30 cellular contexts compared by ENCODE assay signal in the genomic region with DNA sequence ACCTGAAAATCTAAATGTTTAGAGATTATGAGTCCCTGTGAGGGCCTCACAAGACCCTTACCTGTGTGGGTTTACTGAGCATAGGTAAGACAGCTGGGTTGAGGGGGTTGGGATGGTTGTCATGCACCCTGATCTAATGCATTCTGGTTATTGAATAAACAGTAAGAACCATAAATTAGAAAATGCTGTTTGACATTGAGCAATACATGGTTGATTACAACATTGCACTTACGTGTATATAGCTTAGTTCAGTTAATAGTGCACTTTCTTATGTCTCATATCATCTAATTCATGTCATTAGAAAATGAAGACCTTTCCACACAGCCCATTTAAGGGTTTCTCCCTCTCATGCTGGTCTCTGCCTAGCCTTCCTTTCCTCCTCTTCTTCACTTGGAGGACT.
"Had no signal": no experiment of that assay in that cellular context is flagged by ENCODE, and none has a peak within 500 bp of the region (broad histone marks: within the 10 kb centered on the region; RNA-seq: fewer than 3 reads in every experiment).

No MANE protein-coding gene starts in this region.

- H3K4me3 Mint-ChIP-seq: activated B cell treated with CpG ODN at 0.5 μM for 24 hours; activated CD8-positive, alpha-beta memory T cell treated with anti-CD3 and anti-CD28 coated beads, Interleukin-2, amount 10 ng/mL, durations not matched to agents 7 days and 5 days; activated CD8-positive, alpha-beta T cell treated with anti-CD3 and anti-CD28 coated beads, Interleukin-2, amount 10 ng/mL, durations not matched to agents 7 days and 5 days; activated T-cell treated with anti-CD3 and anti-CD28 coated beads, Interleukin-2, amount 50 U/mL, for 72 hours; stimulated activated effector memory CD8-positive, alpha-beta T cell treated with anti-CD3 and anti-CD28 coated beads, Interleukin-12 subunit alpha, Interleukin-12 subunit beta, amount 100 ng/mL, for 72 hours; stimulated activated naive CD8-positive, alpha-beta T cell treated with anti-CD3 and anti-CD28 coated beads, Interleukin-15, Interleukin-2, amounts not matched to agents 100 ng/mL and 50 ng/mL, for 24 hours had no signal

- H3K36me3 Mint-ChIP-seq: activated CD8-positive, alpha-beta memory T cell treated with anti-CD3 and anti-CD28 coated beads, Interleukin-2, amount 10 ng/mL, durations not matched to agents 7 days and 5 days; activated naive CD4-positive, alpha-beta T cell treated with anti-CD3 and anti-CD28 coated beads, Interleukin-2, amount 50 U/mL, for 72 hours; stimulated activated effector memory CD8-positive, alpha-beta T cell treated with anti-CD3 and anti-CD28 coated beads, Interleukin-12 subunit alpha, Interleukin-12 subunit beta, amount 100 ng/mL, for 72 hours had no signal

- H3K9me3 ChIP-seq: colonic mucosa, ovary, thoracic aorta, upper lobe of left lung, vagina had no signal

- DNase-seq: activated B cell treated with CpG ODN at 0.5 μM for 24 hours; activated CD4-positive, alpha-beta T cell treated with anti-CD3 and anti-CD28 coated beads, Interleukin-2, amount 50 U/mL, for 1 hour; activated CD8-positive, alpha-beta memory T cell treated with anti-CD3 and anti-CD28 coated beads, Interleukin-2, amount 10 ng/mL, durations not matched to agents 7 days and 5 days; activated CD8-positive, alpha-beta T cell treated with anti-CD3 and anti-CD28 coated beads, Interleukin-2, amount 10 ng/mL, durations not matched to agents 7 days and 5 days; activated naive CD4-positive, alpha-beta T cell; activated T-cell treated with anti-CD3 and anti-CD28 coated beads for 4 hours; activated T-cell treated with anti-CD3 and anti-CD28 coated beads, Interleukin-2, amount 50 U/mL, for 72 hours; anterior cingulate cortex; cerebellar nuclear complex; colonic mucosa; effector CD8-positive, alpha-beta T cell; erythroblast; head of caudate nucleus; hippocampal formation; kidney; left colon; mammary epithelial cell; ovary; stimulated activated CD4-positive, alpha-beta T cell treated with anti-CD3 and anti-CD28 coated beads, Interleukin-4, amount 100 ng/mL, for 24 hours; upper lobe of left lung had no signal

- ATAC-seq: activated CD8-positive, alpha-beta memory T cell treated with anti-CD3 and anti-CD28 coated beads, Interleukin-2, amount 10 ng/mL, durations not matched to agents 7 days and 5 days; activated CD8-positive, alpha-beta T cell treated with anti-CD3 and anti-CD28 coated beads, Interleukin-2, amount 10 ng/mL, durations not matched to agents 7 days and 5 days; activated naive CD4-positive, alpha-beta T cell treated with anti-CD3 and anti-CD28 coated beads, Interleukin-2, amount 50 U/mL, for 72 hours; activated T-cell treated with anti-CD3 and anti-CD28 coated beads, Interleukin-2, amount 50 U/mL, for 72 hours; left colon; sciatic nerve; stimulated activated effector memory CD8-positive, alpha-beta T cell treated with anti-CD3 and anti-CD28 coated beads, Interleukin-12 subunit alpha, Interleukin-12 subunit beta, amount 100 ng/mL, for 72 hours had no signal

- H3K4me3 ChIP-seq: cardiac muscle cell, colonic mucosa, ovary, skin epidermis, thoracic aorta, upper lobe of left lung, vagina had no signal

- H3K27me3 Mint-ChIP-seq: activated B cell treated with CpG ODN at 0.5 μM for 24 hours; progenitor cell of endocrine pancreas; stimulated activated naive CD8-positive, alpha-beta T cell treated with anti-CD3 and anti-CD28 coated beads, Interleukin-15, Interleukin-2, amounts not matched to agents 100 ng/mL and 50 ng/mL, for 24 hours had no signal

- H3K4me1 ChIP-seq: colonic mucosa, upper lobe of left lung, vagina had no signal

- FAIRE-seq: endometrium, kidney had no signal

- H3K27ac Mint-ChIP-seq: activated B cell treated with CpG ODN at 0.5 μM for 24 hours; activated CD8-positive, alpha-beta memory T cell treated with anti-CD3 and anti-CD28 coated beads, Interleukin-2, amount 10 ng/mL, durations not matched to agents 7 days and 5 days; activated CD8-positive, alpha-beta T cell treated with anti-CD3 and anti-CD28 coated beads, Interleukin-2, amount 10 ng/mL, durations not matched to agents 7 days and 5 days; activated naive CD4-positive, alpha-beta T cell treated with anti-CD3 and anti-CD28 coated beads, Interleukin-2, amount 50 U/mL, for 72 hours; activated T-cell treated with anti-CD3 and anti-CD28 coated beads, Interleukin-2, amount 50 U/mL, for 72 hours; progenitor cell of endocrine pancreas; stimulated activated effector memory CD8-positive, alpha-beta T cell treated with anti-CD3 and anti-CD28 coated beads, Interleukin-12 subunit alpha, Interleukin-12 subunit beta, amount 100 ng/mL, for 72 hours; stimulated activated naive CD8-positive, alpha-beta T cell treated with anti-CD3 and anti-CD28 coated beads, Interleukin-15, Interleukin-2, amounts not matched to agents 100 ng/mL and 50 ng/mL, for 24 hours had no signal

- H3K4me1 Mint-ChIP-seq: activated B cell treated with CpG ODN at 0.5 μM for 24 hours; activated CD8-positive, alpha-beta memory T cell treated with anti-CD3 and anti-CD28 coated beads, Interleukin-2, amount 10 ng/mL, durations not matched to agents 7 days and 5 days; stimulated activated effector memory CD8-positive, alpha-beta T cell treated with anti-CD3 and anti-CD28 coated beads, Interleukin-12 subunit alpha, Interleukin-12 subunit beta, amount 100 ng/mL, for 72 hours had no signal

- H3K27ac ChIP-seq: cardiac muscle cell, colonic mucosa, ovary, skin epidermis, thoracic aorta, upper lobe of left lung, vagina had no signal

- H3K36me3 ChIP-seq: cardiac muscle cell, colonic mucosa, ovary, thoracic aorta, upper lobe of left lung, vagina had no signal

- H3K27me3 ChIP-seq: cardiac muscle cell, colonic mucosa, ovary, upper lobe of left lung, vagina had no signal

- H3K9me3 Mint-ChIP-seq: activated B cell treated with CpG ODN at 0.5 μM for 24 hours; activated naive CD4-positive, alpha-beta T cell treated with anti-CD3 and anti-CD28 coated beads, Interleukin-2, amount 50 U/mL, for 72 hours; activated T-cell treated with anti-CD3 and anti-CD28 coated beads, Interleukin-2, amount 50 U/mL, for 72 hours; stimulated activated effector memory CD8-positive, alpha-beta T cell treated with anti-CD3 and anti-CD28 coated beads, Interleukin-12 subunit alpha, Interleukin-12 subunit beta, amount 100 ng/mL, for 72 hours; stimulated activated naive CD8-positive, alpha-beta T cell treated with anti-CD3 and anti-CD28 coated beads, Interleukin-15, Interleukin-2, amounts not matched to agents 100 ng/mL and 50 ng/mL, for 24 hours had no signal
